8 cellular contexts compared by ENCODE assay signal in the genomic region with DNA sequence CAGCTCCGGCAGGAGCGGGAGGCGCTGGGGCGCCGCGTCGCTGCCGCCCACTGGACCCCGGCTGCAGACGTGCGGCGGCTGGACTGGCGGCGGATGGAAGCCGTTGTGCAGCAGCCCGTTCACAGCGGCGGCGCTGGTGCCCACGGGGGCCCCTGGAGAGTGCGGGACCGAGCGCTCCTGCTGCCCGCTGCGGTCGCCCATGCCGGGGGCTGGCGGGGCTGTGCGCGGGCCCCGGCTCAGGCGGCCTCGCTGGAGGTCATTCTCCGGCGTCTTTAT. TPM values are rescaled to one million over a fixed set of nuclear protein-coding genes. Genes with fewer than 3 reads are reported as not detected.
DNase-seq lines count a peak whose midpoint lies in the region; ATAC-seq and TF ChIP-seq lines count a peak whose summit lies in the region.

No MANE protein-coding gene starts in this region.

- peak overlapping the region; percentile 83 for H3K27ac ChIP-seq in Karpas-422 (ENCODE audit: low read length)
- peak overlapping the region; percentile 57 for H3K27ac ChIP-seq in effector memory CD4-positive, alpha-beta T cell (ENCODE audit: insufficient read depth, low read length, poor library complexity, severe bottlenecking)

- intact Hi-C loops in activated T-helper 2 cell treated with anti-CD3 and anti-CD28 coated beads, Interferon-gamma antibody, Interleukin-2, Interleukin-4, amounts not matched to agents 10 μg/mL and 5 μg/mL and 100 μg/mL, durations not matched to agents 14 hours and 24 hours and 36 hours (cut with micrococcal nuclease): loop anchor here (1.0 to 2.0 kb wide), 2 partner anchors 57 to 230 kb away; a partner anchor contains a TSS

- DNase-seq in GM12864 (ENCODE audit: low read depth): no peak
- DNase-seq in Karpas-422: no peak
- no peak for DNase-seq in effector memory CD4-positive, alpha-beta T cell
- no peak for DNase-seq in naive B cell
- no peak for DNase-seq in activated T-helper 2 cell treated with anti-CD3 and anti-CD28 coated beads, Interferon-gamma antibody, Interleukin-2, Interleukin-4, amounts not matched to agents 10 μg/mL and 5 μg/mL and 100 μg/mL, durations not matched to agents 14 hours and 24 hours and 36 hours (ENCODE audit: low spot score)
- no peak for DNase-seq in H4 (ENCODE audit: low spot score)
- DNase-seq in CD1c-positive myeloid dendritic cell (ENCODE audit: extremely low spot score): no peak

- H3K4me1 ChIP-seq in Karpas-422 (ENCODE audit: low read length): peaks cover 30% of the 10 kb centered on the region
- peaks cover 6% of the 10 kb centered on the region for H3K4me1 ChIP-seq in effector memory CD4-positive, alpha-beta T cell (ENCODE audit: control insufficient read depth, insufficient read depth, low read length, poor library complexity, severe bottlenecking)

- peak overlapping the region; percentile 96 for H3K4me3 ChIP-seq in GM12864 (ENCODE audit: low read depth, low read length)
- H3K4me3 ChIP-seq in Karpas-422 (ENCODE audit: low read length): peak overlapping the region; percentile 84
- H3K4me3 ChIP-seq in effector memory CD4-positive, alpha-beta T cell (ENCODE audit: insufficient read depth, low read depth, low read length, poor library complexity, severe bottlenecking): peak overlapping the region; percentile 84

- H3K9ac ChIP-seq in Karpas-422 (ENCODE audit: low read length): peak overlapping the region; percentile 85

- no peaks in the 10 kb centered on the region for H3K9me3 Mint-ChIP-seq in naive B cell
- H3K9me3 Mint-ChIP-seq in activated T-helper 2 cell treated with anti-CD3 and anti-CD28 coated beads, Interferon-gamma antibody, Interleukin-2, Interleukin-4, amounts not matched to agents 10 μg/mL and 5 μg/mL and 100 μg/mL, durations not matched to agents 14 hours and 24 hours and 36 hours: no peaks in the 10 kb centered on the region

- H3K9me2 ChIP-seq in Karpas-422 (replicated peaks; ENCODE audit: insufficient read depth, low read length): no peaks in the 10 kb centered on the region

- H3K27me3 Mint-ChIP-seq in naive B cell: peaks cover 0 to 4% (median 0%) of the 10 kb centered on the region in 3 donors
- peaks cover 16% of the 10 kb centered on the region for H3K27me3 Mint-ChIP-seq in activated T-helper 2 cell treated with anti-CD3 and anti-CD28 coated beads, Interferon-gamma antibody, Interleukin-2, Interleukin-4, amounts not matched to agents 10 μg/mL and 5 μg/mL and 100 μg/mL, durations not matched to agents 14 hours and 24 hours and 36 hours (ENCODE audit: low read depth)

- no peaks in the 10 kb centered on the region for H3K9me3 ChIP-seq in Karpas-422 (ENCODE audit: low read length)
- H3K9me3 ChIP-seq in effector memory CD4-positive, alpha-beta T cell (ENCODE audit: control insufficient read depth, low read length): no peaks in the 10 kb centered on the region

- peaks cover 8 to 15% (median 14%) of the 10 kb centered on the region in 3 donors for H3K4me1 Mint-ChIP-seq in naive B cell
- peaks cover 12% of the 10 kb centered on the region for H3K4me1 Mint-ChIP-seq in activated T-helper 2 cell treated with anti-CD3 and anti-CD28 coated beads, Interferon-gamma antibody, Interleukin-2, Interleukin-4, amounts not matched to agents 10 μg/mL and 5 μg/mL and 100 μg/mL, durations not matched to agents 14 hours and 24 hours and 36 hours (ENCODE audit: low read depth)

- no peaks in the 10 kb centered on the region for H3K36me3 Mint-ChIP-seq in naive B cell
- no peaks in the 10 kb centered on the region for H3K36me3 Mint-ChIP-seq in activated T-helper 2 cell treated with anti-CD3 and anti-CD28 coated beads, Interferon-gamma antibody, Interleukin-2, Interleukin-4, amounts not matched to agents 10 μg/mL and 5 μg/mL and 100 μg/mL, durations not matched to agents 14 hours and 24 hours and 36 hours (ENCODE audit: low read depth)

- no peaks in the 10 kb centered on the region for H3K27me3 ChIP-seq in Karpas-422 (ENCODE audit: low read length)
- H3K27me3 ChIP-seq in effector memory CD4-positive, alpha-beta T cell (replicated peaks; ENCODE audit: control insufficient read depth, insufficient read depth, low read length, poor library complexity, severe bottlenecking): no peaks in the 10 kb centered on the region

- no peaks in the 10 kb centered on the region for H3K36me3 ChIP-seq in Karpas-422 (ENCODE audit: insufficient read depth, low read length)
- no peaks in the 10 kb centered on the region for H3K36me3 ChIP-seq in effector memory CD4-positive, alpha-beta T cell (ENCODE audit: control insufficient read depth, insufficient read depth, low read length)

- ATAC-seq in GM21717 (IDR thresholded peaks at IDR 0.05; ENCODE audit: unreplicated experiment): peak; percentile 34
- ATAC-seq in naive B cell (ENCODE audit: low read depth in 2 of 2): peak; percentile 17 to 24

- peaks cover 40% of the 10 kb centered on the region for H3K79me2 ChIP-seq in Karpas-422 (ENCODE audit: low read length)

- H3K4me2 ChIP-seq in Karpas-422 (ENCODE audit: low read depth, low read length, poor library complexity, severe bottlenecking): peak overlapping the region; percentile 77

- 0 out of 2 replicates have a peak overlapping the region, but pooled peaks have one; percentile 14 for H2AFZ ChIP-seq in Karpas-422 (ENCODE audit: low read length)

- no peak for TF ChIP-seq CTCF in GM12864 (IDR thresholded peaks at IDR 0.05; ENCODE audit: low read depth, low read length, missing control alignments)

- H3K27ac Mint-ChIP-seq in naive B cell: no peak overlapping the region
- H3K27ac Mint-ChIP-seq in activated T-helper 2 cell treated with anti-CD3 and anti-CD28 coated beads, Interferon-gamma antibody, Interleukin-2, Interleukin-4, amounts not matched to agents 10 μg/mL and 5 μg/mL and 100 μg/mL, durations not matched to agents 14 hours and 24 hours and 36 hours: no peak overlapping the region

- no peaks in the 10 kb centered on the region for H4K20me1 ChIP-seq in Karpas-422 (ENCODE audit: insufficient read depth, low read depth, low read length)

- H3K4me3 Mint-ChIP-seq in naive B cell: peak overlapping the region in 3 of 8 donors; percentile 39 to 94 (median 80)
- no peak overlapping the region for H3K4me3 Mint-ChIP-seq in activated T-helper 2 cell treated with anti-CD3 and anti-CD28 coated beads, Interferon-gamma antibody, Interleukin-2, Interleukin-4, amounts not matched to agents 10 μg/mL and 5 μg/mL and 100 μg/mL, durations not matched to agents 14 hours and 24 hours and 36 hours (ENCODE audit: low read depth)

RNA-seq across cellular contexts. Expression of a gene that starts 0.4 kb away (rescaled TPM):
- 4.4 and 8.1 TPM in 2 replicates for total RNA-seq in Karpas-422 (2014; rRNA removed; shearing (Covaris generic); ENCODE audit: low replicate concordance)
- polyA plus RNA-seq in naive B cell (ENCODE audit: low read depth in 6 of 6): under 1 TPM in 4 of 6 donors, not detected in 2; 0.11 to 0.78 (median 0.42) TPM
- 5.7 and 9.2 TPM in 2 replicates for total RNA-seq in activated T-helper 2 cell treated with anti-CD3 and anti-CD28 coated beads, Interferon-gamma antibody, Interleukin-2, Interleukin-4, amounts not matched to agents 10 μg/mL and 5 μg/mL and 100 μg/mL, durations not matched to agents 14 hours and 24 hours and 36 hours
- total RNA-seq in H4 (2014; rRNA removed; shearing (Covaris generic)): 6.5 and 9.7 TPM in 2 replicates

RNA-seq across cellular contexts. Expression of a gene that starts 56.8 kb away (rescaled TPM):
- 5.8 and 11.5 TPM in 2 replicates for total RNA-seq in Karpas-422 (2014; rRNA removed; shearing (Covaris generic); ENCODE audit: low replicate concordance)
- polyA plus RNA-seq in naive B cell (ENCODE audit: low read depth in 6 of 6): 10 to 100 TPM; 17.3 to 38.0 (median 25.0) TPM
- 59.2 and 64.1 TPM in 2 replicates for total RNA-seq in activated T-helper 2 cell treated with anti-CD3 and anti-CD28 coated beads, Interferon-gamma antibody, Interleukin-2, Interleukin-4, amounts not matched to agents 10 μg/mL and 5 μg/mL and 100 μg/mL, durations not matched to agents 14 hours and 24 hours and 36 hours
- total RNA-seq in H4 (2014; rRNA removed; shearing (Covaris generic)): 11.8 and 19.6 TPM in 2 replicates
